ENCODE assay signal across 1 cellular context in the genomic region with DNA sequence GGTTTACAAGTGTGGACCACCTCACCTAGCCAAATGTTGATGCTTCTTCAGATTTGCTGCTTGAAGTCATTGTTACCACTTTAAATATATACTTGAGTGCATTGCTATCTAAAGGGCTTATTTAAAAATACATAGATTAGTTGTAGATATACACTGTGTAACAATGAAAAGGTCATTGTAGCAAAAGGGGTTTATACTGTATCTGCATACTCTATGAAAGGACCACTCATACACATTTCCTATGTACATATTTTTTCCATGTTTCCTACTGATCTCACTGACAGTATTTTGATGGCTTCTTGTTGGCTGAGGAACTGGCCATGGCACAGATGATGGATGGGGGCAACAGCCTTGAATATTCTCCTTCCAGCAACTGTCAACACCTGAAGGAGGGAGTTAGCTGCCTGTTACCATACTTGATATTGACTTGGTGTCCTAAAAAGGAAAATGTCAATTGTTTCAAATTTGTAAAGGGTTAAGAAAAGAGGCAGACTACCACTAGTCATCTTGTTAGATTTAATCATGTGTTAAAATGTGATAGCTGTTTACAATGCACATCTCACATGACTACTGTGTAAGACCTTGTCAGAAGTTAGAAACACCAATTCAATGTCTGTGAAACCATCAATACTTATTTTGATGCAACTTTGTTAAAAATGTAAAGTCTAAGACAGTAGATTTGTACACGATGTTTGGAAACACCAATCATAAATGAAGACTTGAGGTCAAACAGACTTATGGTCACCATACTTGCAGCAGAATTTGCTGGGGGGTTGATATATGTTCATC.
TF ChIP-seq lines count a peak whose summit lies in the region.

No MANE protein-coding gene starts in this region.

TF ChIP-seq in IMR-90, 13 proteins besides CTCF, POLR2A, EP300 and RAD21:
- no peak for TF ChIP-seq ELK1 (IDR thresholded peaks at IDR 0.05; ENCODE audit: borderline replicate concordance, low read depth, low read length)
- TF ChIP-seq BHLHE40 (IDR thresholded peaks at IDR 0.05; ENCODE audit: low read depth, low read length) = no peak
- TF ChIP-seq MXI1 (IDR thresholded peaks at IDR 0.05; ENCODE audit: borderline replicate concordance, low read depth, low read length) = no peak
- TF ChIP-seq CHD1 (IDR thresholded peaks at IDR 0.05; ENCODE audit: low read depth, low read length) = no peak
- TF ChIP-seq RCOR1 (IDR thresholded peaks at IDR 0.05; ENCODE audit: insufficient replicate concordance, low read length) = no peak
- no peak for TF ChIP-seq FOS (IDR thresholded peaks at IDR 0.05; ENCODE audit: low read depth, low read length)
- TF ChIP-seq NFE2L2 (IDR thresholded peaks at IDR 0.05; ENCODE audit: low read depth, low read length) = no peak
- TF ChIP-seq CEBPB (IDR thresholded peaks at IDR 0.05; ENCODE audit: low read depth, low read length) = no peak
- TF ChIP-seq MAFK (IDR thresholded peaks at IDR 0.05; ENCODE audit: low read depth, low read length) = no peak
- TF ChIP-seq RFX5 (IDR thresholded peaks at IDR 0.05; ENCODE audit: low read depth, low read length) = no peak
- TF ChIP-seq, protein P1, sequence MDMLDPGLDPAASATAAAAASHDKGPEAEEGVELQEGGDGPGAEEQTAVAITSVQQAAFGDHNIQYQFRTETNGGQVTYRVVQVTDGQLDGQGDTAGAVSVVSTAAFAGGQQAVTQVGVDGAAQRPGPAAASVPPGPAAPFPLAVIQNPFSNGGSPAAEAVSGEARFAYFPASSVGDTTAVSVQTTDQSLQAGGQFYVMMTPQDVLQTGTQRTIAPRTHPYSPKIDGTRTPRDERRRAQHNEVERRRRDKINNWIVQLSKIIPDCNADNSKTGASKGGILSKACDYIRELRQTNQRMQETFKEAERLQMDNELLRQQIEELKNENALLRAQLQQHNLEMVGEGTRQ (IDR thresholded peaks at IDR 0.05; ENCODE audit: low read depth, low read length) = no peak
- no peak for TF ChIP-seq SMC3 (IDR thresholded peaks at IDR 0.05; ENCODE audit: low read depth, low read length)
- TF ChIP-seq MAZ (IDR thresholded peaks at IDR 0.05; ENCODE audit: borderline replicate concordance, low read depth, low read length) = no peak
